16 cellular contexts compared by ENCODE assay signal in genomic region chr15:65857718-65858402, GRCh38. TPM values are rescaled to one million over a fixed set of nuclear protein-coding genes. Genes with fewer than 3 reads are reported as not detected.
A peak's percentile ranks its signal among the peaks of the same experiment; 100 is the strongest.
DNase-seq lines count a peak whose midpoint lies in the region; ATAC-seq and TF ChIP-seq lines count a peak whose summit lies in the region.
"Had no signal": no experiment of that assay in that cellular context is flagged by ENCODE, and none has a peak within 500 bp of the region (broad histone marks: within the 10 kb centered on the region; RNA-seq: fewer than 3 reads in every experiment).

No MANE protein-coding gene starts in this region.

- no peak overlapping the region for H3K4ac ChIP-seq in neuronal stem cell (ENCODE audit: low read length)

- H4K8ac ChIP-seq in neuronal stem cell (ENCODE audit: low read depth, low read length) = no peak overlapping the region

- no peaks in the 10 kb centered on the region for H3K9me3 Mint-ChIP-seq in CD4-positive, alpha-beta T cell
- H3K9me3 Mint-ChIP-seq: activated naive CD4-positive, alpha-beta T cell treated with anti-CD3 and anti-CD28 coated beads, Interleukin-2, amount 10 ng/mL, durations not matched to agents 7 days and 5 days had no signal

- WGBS in neuronal stem cell (ENCODE audit: extremely low coverage in 2 of 2, insufficient read length in 2 of 2, insufficient replicate concordance in 1 of 2), 2 donors = no CpG with 5 or more reads among the region's 5 CpGs

- no peak overlapping the region for H3K27ac Mint-ChIP-seq in CD4-positive, alpha-beta T cell
- H3K27ac Mint-ChIP-seq: activated naive CD4-positive, alpha-beta T cell treated with anti-CD3 and anti-CD28 coated beads, Interleukin-2, amount 10 ng/mL, durations not matched to agents 7 days and 5 days had no signal

- H3K27me3 Mint-ChIP-seq in CD4-positive, alpha-beta T cell = no peaks in the 10 kb centered on the region

- intact Hi-C loops in CD4-positive, alpha-beta T cell (cut with DNase I, micrococcal nuclease) = loop anchor here (1.0 to 5.0 kb wide), 5 partner anchors 25 to 471 kb away; no protein-coding TSS in a partner anchor

- no peak overlapping the region for H3K23ac ChIP-seq in neuronal stem cell (ENCODE audit: low read depth, low read length, poor library complexity)

- no peaks in the 10 kb centered on the region for H3K79me1 ChIP-seq in neuronal stem cell (ENCODE audit: low read depth, low read length)

- H2AFZ ChIP-seq in neuronal stem cell (ENCODE audit: low read length) = peak overlapping the region; percentile 7

- peaks cover 10% of the 10 kb centered on the region for H3K4me1 Mint-ChIP-seq in CD4-positive, alpha-beta T cell (ENCODE audit: low read depth)

- no peak overlapping the region for H3K4me3 ChIP-seq in HEK293 (ENCODE audit: low read depth, low read length)
- H3K4me3 ChIP-seq in neuronal stem cell (ENCODE audit: low read length in 2 of 2) = no peak overlapping the region
- H3K4me3 ChIP-seq: gastroesophageal sphincter, Peyer's patch, skin epidermis, vagina had no signal

- H3K14ac ChIP-seq in neuronal stem cell (ENCODE audit: low read length) = no peak overlapping the region

- POLR2A ChIA-PET in GM10248 (lab: Yijun Ruan, JAX) (interaction anchor here (0.6 kb wide), 1 partner anchor 13 kb away, joined by 4 read pairs; no protein-coding TSS in a partner anchor), HEK293 (lab: Yijun Ruan, JAX) (interaction anchor here (2.0 kb wide), 1 partner anchor 12 kb away, joined by 11 read pairs; the partner anchor contains the start of gene RAB11A)
- POLR2A ChIA-PET in CD4-positive, alpha-beta T cell (lab: Charles Lee) = interaction anchor here (2.3 to 2.7 kb wide), 2 partner anchors 11 to 67 kb away, joined by 9 to 14 read pairs; partner anchors contain the start of gene RAB11A

- no peaks in the 10 kb centered on the region for H3K36me3 Mint-ChIP-seq in CD4-positive, alpha-beta T cell (ENCODE audit: low read depth)
- H3K36me3 Mint-ChIP-seq: activated naive CD4-positive, alpha-beta T cell treated with anti-CD3 and anti-CD28 coated beads, Interleukin-2, amount 10 ng/mL, durations not matched to agents 7 days and 5 days had no signal

- no peaks in the 10 kb centered on the region for H3K27me3 ChIP-seq in neuronal stem cell (ENCODE audit: control insufficient read depth in 3 of 3, insufficient read depth in 3 of 3, low read depth in 1 of 3, low read length in 3 of 3)
- H3K27me3 ChIP-seq in CD4-positive, alpha-beta T cell (ENCODE audit: control insufficient read depth, insufficient read depth, low read length) = no peaks in the 10 kb centered on the region
- H3K27me3 ChIP-seq: gastroesophageal sphincter, Peyer's patch, vagina had no signal

- no peak overlapping the region for H2BK15ac ChIP-seq in neuronal stem cell (ENCODE audit: low read length)

- CTCF ChIA-PET in GM10248 (lab: Yijun Ruan, JAX) (interaction anchor here (0.6 to 5.2 kb wide), 19 partner anchors 10 to 266 kb away, joined by 3 to 51 read pairs (median 7); partner anchors contain the start of genes INTS14 and RAB11A), HEK293 (lab: Yijun Ruan, JAX) (interaction anchor here (0.6 to 3.6 kb wide), 28 partner anchors 8 to 565 kb away, joined by 3 to 44 read pairs (median 6); partner anchors contain the start of gene RAB11A)
- CTCF ChIA-PET in CD4-positive, alpha-beta T cell (lab: Charles Lee) = interaction anchor here (0.7 to 1.6 kb wide), 6 partner anchors 11 to 168 kb away, joined by 3 to 8 read pairs (median 4); partner anchors contain the start of gene RAB11A

- H3K4me3 Mint-ChIP-seq in CD4-positive, alpha-beta T cell = no peak overlapping the region
- H3K4me3 Mint-ChIP-seq: activated naive CD4-positive, alpha-beta T cell treated with anti-CD3 and anti-CD28 coated beads, Interleukin-2, amount 10 ng/mL, durations not matched to agents 7 days and 5 days had no signal

- H3K4me1 ChIP-seq in HEK293 (ENCODE audit: control insufficient read depth, insufficient read depth, low read length) (peaks cover 5% of the 10 kb centered on the region; the same call in 1 of the 2 replicates), neuronal stem cell (ENCODE audit: control insufficient read depth in 2 of 2, insufficient read depth in 1 of 2, low read depth in 1 of 2, low read length in 2 of 2) (peaks cover 0 to 1% of the 10 kb centered on the region in 2 donors)
- H3K4me1 ChIP-seq: gastroesophageal sphincter, vagina had no signal

- no peaks in the 10 kb centered on the region for H3K36me3 ChIP-seq in HEK293 (ENCODE audit: control insufficient read depth in 2 of 2, insufficient read depth in 1 of 2, low read length in 2 of 2)
- H3K36me3 ChIP-seq in neuronal stem cell (replicated peaks in 1 of 2; ENCODE audit: control insufficient read depth in 2 of 2, insufficient read depth in 2 of 2, low read length in 2 of 2) = no peaks in the 10 kb centered on the region
- H3K36me3 ChIP-seq: gastroesophageal sphincter, Peyer's patch, vagina had no signal

- no peak overlapping the region for H3K18ac ChIP-seq in neuronal stem cell (ENCODE audit: low read length)

- no peak overlapping the region for H3K9ac ChIP-seq in neuronal stem cell (ENCODE audit: low read depth, low read length, poor library complexity)

- no peak overlapping the region for H2BK12ac ChIP-seq in neuronal stem cell (ENCODE audit: low read length)

- no peak overlapping the region for H4K91ac ChIP-seq in neuronal stem cell (ENCODE audit: low read depth, low read length, poor library complexity)

- H2BK5ac ChIP-seq in neuronal stem cell (ENCODE audit: low read length) = no peak overlapping the region

- no peak for TF ChIP-seq CTCF in GM10248 (IDR thresholded peaks at IDR 0.05; ENCODE audit: control extremely low read depth, extremely low read depth, low read depth, missing control alignments)
- TF ChIP-seq CTCF in HEK293 (tag by site-specific recombination; IDR thresholded peaks at IDR 0.05) = no peak
- TF ChIP-seq CTCF in CD4-positive, alpha-beta T cell (IDR thresholded peaks at IDR 0.05) = no peak

- H2AK5ac ChIP-seq in neuronal stem cell (ENCODE audit: low read depth, low read length) = no peak overlapping the region

- H3K9me3 ChIP-seq in HEK293 (ENCODE audit: control insufficient read depth, insufficient read depth, low read depth, low read length) (no peaks in the 10 kb centered on the region), neuronal stem cell (replicated peaks in 1 of 2; ENCODE audit: control insufficient read depth in 2 of 2, insufficient read depth in 1 of 2, low read depth in 1 of 2, low read length in 2 of 2) (no peaks in the 10 kb centered on the region)
- H3K9me3 ChIP-seq in CD4-positive, alpha-beta T cell (ENCODE audit: control insufficient read depth, low read length) = no peaks in the 10 kb centered on the region
- H3K9me3 ChIP-seq: gastroesophageal sphincter, Peyer's patch, vagina had no signal

- H3K4me2 ChIP-seq in neuronal stem cell (ENCODE audit: insufficient read depth, low read length, poor library complexity, severe bottlenecking) = no peak overlapping the region

- H3K27ac ChIP-seq in HEK293 (ENCODE audit: extremely low read depth, low read depth, low read length) = no peak overlapping the region
- no peak overlapping the region for H3K27ac ChIP-seq in neuronal stem cell (replicated peaks; ENCODE audit: low read length)
- H3K27ac ChIP-seq in CD4-positive, alpha-beta T cell (ENCODE audit: low read depth, low read length) = no peak overlapping the region
- H3K27ac ChIP-seq: gastroesophageal sphincter, Peyer's patch, skin epidermis, vagina had no signal

- H2BK120ac ChIP-seq in neuronal stem cell (ENCODE audit: low read depth, low read length) = no peak overlapping the region

- no peak for ATAC-seq in HG02852 (IDR thresholded peaks at IDR 0.05; ENCODE audit: unreplicated experiment)
- no peak for ATAC-seq in CD4-positive, alpha-beta T cell (ENCODE audit: poor library complexity)
- ATAC-seq: gastroesophageal sphincter had no signal

- peak; percentile 33 for DNase-seq in GM10248 (ENCODE audit: extremely low spot score)
- peak; percentile 8 for DNase-seq in cerebellar cortex (ENCODE audit: low spot score)
- DNase-seq in neuronal stem cell (ENCODE audit: low spot score) = no peak
- DNase-seq in NOMO-1 (lab: John Stamatoyannopoulos, UW; ENCODE audit: unreplicated experiment in 2 of 2) = no peak
- DNase-seq in CD4-positive, alpha-beta T cell = no peak
- DNase-seq: activated naive CD4-positive, alpha-beta T cell treated with anti-CD3 and anti-CD28 coated beads, Interleukin-2, amount 10 ng/mL, durations not matched to agents 7 days and 5 days; NCI-H1694; NCI-H526 treated with DMSO at 0.1 percent for 48 hours; Peyer's patch; stimulated activated naive CD4-positive, alpha-beta T cell; SW 1271 had no signal

TF ChIP-seq in HEK293, 187 proteins besides CTCF, POLR2A, EP300 and RAD21:
- TF ChIP-seq ZBTB17 (tag by site-specific recombination; IDR thresholded peaks at IDR 0.05) (0 out of 2 replicates have a peak, but pooled peaks have one; percentile 34), ZNF621 (tag by site-specific recombination; IDR thresholded peaks at IDR 0.05) (no peak), ZBTB44 (tag by site-specific recombination; IDR thresholded peaks at IDR 0.05) (peak; percentile 68), ZNF18 (tag by site-specific recombination; IDR thresholded peaks at IDR 0.05) (peak; percentile 95)

RNA-seq across cellular contexts. Expression of gene RAB11A, which starts 11.4 kb away (rescaled TPM):
- 328 TPM for polyA plus RNA-seq in neuronal stem cell (2013, experiment 1 of 2)
- 322 TPM for polyA plus RNA-seq in neuronal stem cell (2013, experiment 2 of 2)
- total RNA-seq in CD4-positive, alpha-beta T cell = 100 to 1,000 TPM in 1 of 2 experiments, 10 to 100 TPM in 1; 98.5 to 102 TPM

Comparison
In these comparisons a context has a peak if more than half of its experiments do, and no peak if none do; other contexts are left out.
1. DNase-seq: peak in GM10248 (single experiment) and cerebellar cortex (single experiment); none in neuronal stem cell (single experiment), NOMO-1 (0 of 2) and CD4-positive, alpha-beta T cell (0 of 10).